In genomic region chr14:73996731-73997107, GRCh38 we compare ENCODE assay signal across 14 cellular contexts.
"Had no signal": no experiment of that assay in that cellular context is flagged by ENCODE, and none has a peak within 500 bp of the region (broad histone marks: within the 10 kb centered on the region; RNA-seq: fewer than 3 reads in every experiment).

No MANE protein-coding gene starts in this region.

- ATAC-seq: activated CD8-positive, alpha-beta T cell treated with anti-CD3 and anti-CD28 coated beads for 36 hours; activated naive CD8-positive, alpha-beta T cell treated with anti-CD3 and anti-CD28 coated beads, Interleukin-2, amount 50 U/mL, for 24 hours; heart right ventricle; naive thymus-derived CD4-positive, alpha-beta T cell had no signal

- H3K9me3 ChIP-seq: ascending aorta, heart right ventricle, SK-N-SH, thyroid gland had no signal

- H3K9me2 ChIP-seq: SK-N-SH had no signal

- H3K27me3 ChIP-seq: ascending aorta, cardiac muscle cell, heart right ventricle, thyroid gland had no signal

- H3K4me2 ChIP-seq: SK-N-SH had no signal

- H3K9ac ChIP-seq: SK-N-SH had no signal

- H3K4me3 ChIP-seq: ascending aorta, cardiac muscle cell, heart right ventricle, thyroid gland had no signal

- H3K4me1 ChIP-seq: ascending aorta, heart right ventricle, thyroid gland had no signal

- H3K27ac ChIP-seq: ascending aorta, cardiac muscle cell, heart right ventricle, thyroid gland, WERI-Rb-1 had no signal

- H3K36me3 ChIP-seq: cardiac muscle cell, thyroid gland, WERI-Rb-1 had no signal

- DNase-seq: activated CD4-positive, alpha-beta T cell treated with anti-CD3 and anti-CD28 coated beads for 4 hours; activated CD8-positive, alpha-beta memory T cell treated with anti-CD3 and anti-CD28 coated beads, Interleukin-2, amount 50 U/mL, for 48 hours; activated CD8-positive, alpha-beta T cell treated with anti-CD3 and anti-CD28 coated beads for 36 hours; activated naive CD4-positive, alpha-beta T cell; activated naive CD8-positive, alpha-beta T cell treated with anti-CD3 and anti-CD28 coated beads, Interleukin-2, amount 50 U/mL, for 24 hours; effector CD4-positive, alpha-beta T cell; heart right ventricle; naive thymus-derived CD4-positive, alpha-beta T cell; SK-N-SH; T-helper 1 cell; thyroid gland; WERI-Rb-1 had no signal
